8 cellular contexts compared by ENCODE assay signal in the genomic region with DNA sequence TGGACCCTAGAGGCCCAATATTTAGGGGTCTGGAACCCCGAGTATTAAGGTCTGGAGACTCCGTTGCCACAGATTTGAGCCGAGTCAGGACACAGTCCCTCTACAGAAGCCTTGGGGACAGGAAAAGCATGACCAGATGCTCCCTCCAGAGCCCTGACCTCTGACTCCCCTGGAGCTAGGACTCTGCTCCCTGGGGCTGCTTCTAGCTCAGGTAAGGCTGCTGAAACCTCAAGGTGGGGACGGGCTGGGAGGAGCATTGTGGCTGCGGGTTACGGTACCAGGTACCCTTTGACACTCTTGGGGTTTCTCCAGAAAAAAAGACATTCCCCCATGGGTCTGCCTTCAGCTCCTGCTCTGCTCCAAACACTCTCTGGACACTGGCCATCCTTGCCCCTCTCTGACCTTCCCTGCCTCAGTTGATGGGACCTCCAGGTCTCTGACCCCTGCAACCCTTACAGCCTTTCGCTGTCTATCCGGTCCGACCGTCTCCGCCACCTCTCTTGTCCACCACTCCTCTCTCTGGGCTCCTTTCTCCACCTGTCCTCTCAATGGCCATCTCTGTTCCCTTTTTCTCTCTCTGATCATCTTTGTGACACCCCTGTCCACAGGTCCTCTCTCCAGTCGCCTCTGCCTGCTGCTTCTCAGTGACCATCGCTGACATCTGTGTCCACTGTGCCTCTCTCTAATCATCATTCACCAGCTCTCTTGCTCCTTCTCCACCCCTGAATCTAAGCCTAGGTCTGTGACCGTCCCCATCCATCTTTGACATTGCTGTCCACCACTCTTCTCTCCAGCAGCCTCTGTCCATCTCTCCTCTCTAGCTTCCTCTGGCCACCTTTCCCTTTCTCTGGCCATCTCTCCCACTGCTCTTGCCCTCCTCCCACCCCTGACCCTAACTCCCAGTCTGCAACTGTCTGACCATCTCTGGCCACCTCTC. TPM values are rescaled to one million over a fixed set of nuclear protein-coding genes. Genes with fewer than 3 reads are reported as not detected.
DNase-seq lines count a peak whose midpoint lies in the region; ATAC-seq and TF ChIP-seq lines count a peak whose summit lies in the region.

No MANE protein-coding gene starts in this region.

- peaks cover 12% of the 10 kb centered on the region for H3K9me3 Mint-ChIP-seq in glutamatergic neuron (ENCODE audit: unreplicated experiment)

- H3K36me3 ChIP-seq in GM23248 (ENCODE audit: low read depth) = no peaks in the 10 kb centered on the region

- no peaks in the 10 kb centered on the region for H3K9me2 ChIP-seq in GM23248 (ENCODE audit: insufficient read depth)

- no peak overlapping the region for H2AFZ ChIP-seq in GM23248

- H3K4me2 ChIP-seq in GM23248 (ENCODE audit: unreplicated experiment) = peak overlapping the region; percentile 98

- TF ChIP-seq CTCF in glutamatergic neuron (IDR thresholded peaks at IDR 0.05; ENCODE audit: partially characterized antibody, unreplicated experiment) = no peak

- H3K27ac ChIP-seq in GM23248 = no peak overlapping the region

- no peaks in the 10 kb centered on the region for H3F3A ChIP-seq in GM23248 (ENCODE audit: insufficient read depth)

- DNase-seq in GM23248 (peak; percentile 18), T-helper 17 cell (no peak), glutamatergic neuron (no peak), skeletal muscle cell (ENCODE audit: low read depth) (no peak), GM19238 (ENCODE audit: insufficient read length, low spot score) (no peak), NCI-H187 treated with DMSO at 0.1 percent for 48 hours (lab: John Stamatoyannopoulos, UW) (no peak), SK-N-DZ (ENCODE audit: low spot score) (no peak)

- in situ Hi-C loops in GM23248 (cut with MboI) = no loop called here

- H3K4me3 ChIP-seq in GM23248 = peak overlapping the region; percentile 89
- H3K4me3 ChIP-seq in skeletal muscle cell (ENCODE audit: low read depth, low read length) = peak overlapping the region; percentile 58

- H4K20me1 ChIP-seq in GM23248 (ENCODE audit: insufficient read depth) = no peaks in the 10 kb centered on the region

- H3K27ac Mint-ChIP-seq in T-helper 17 cell (peak overlapping the region; percentile 87), glutamatergic neuron (ENCODE audit: unreplicated experiment) (peak overlapping the region; percentile 71)

- ATAC-seq in T-helper 17 cell = peak; percentile 61
- no peak for ATAC-seq in GM21717 (IDR thresholded peaks at IDR 0.05; ENCODE audit: unreplicated experiment)

- H3K9me3 ChIP-seq in GM23248 (ENCODE audit: low read depth) (no peaks in the 10 kb centered on the region), T-helper 17 cell (ENCODE audit: control insufficient read depth, low read length, poor library complexity, severe bottlenecking) (no peaks in the 10 kb centered on the region)

- H3K9ac ChIP-seq in GM23248 = peak overlapping the region; percentile 82

- no peaks in the 10 kb centered on the region for H3K27me3 ChIP-seq in GM23248 (replicated peaks; ENCODE audit: insufficient read depth)

- no peaks in the 10 kb centered on the region for H3K27me3 Mint-ChIP-seq in T-helper 17 cell
- H3K27me3 Mint-ChIP-seq in glutamatergic neuron (ENCODE audit: unreplicated experiment) = peaks cover 8% of the 10 kb centered on the region

- H3K36me3 Mint-ChIP-seq in T-helper 17 cell (ENCODE audit: low read depth) (peaks cover 22% of the 10 kb centered on the region), glutamatergic neuron (ENCODE audit: unreplicated experiment) (peaks cover 20% of the 10 kb centered on the region)

- H3K4me1 Mint-ChIP-seq in T-helper 17 cell (peaks cover 32% of the 10 kb centered on the region), glutamatergic neuron (ENCODE audit: low read depth, unreplicated experiment) (peaks cover 13% of the 10 kb centered on the region)

- H3K4me3 Mint-ChIP-seq in T-helper 17 cell (peak overlapping the region; percentile 100), glutamatergic neuron (ENCODE audit: unreplicated experiment) (peak overlapping the region; percentile 98)

- 46 to 50% methylated on average over 14 of the region's 14 CpGs for WGBS in GM23248 (ENCODE audit: low coverage in 1 of 2, low lambda C conversion rate in 2 of 2, missing lambda C conversion rate in 2 of 2), 2 experiments

- peaks cover 15% of the 10 kb centered on the region for H3K4me1 ChIP-seq in GM23248 (ENCODE audit: insufficient read depth)

- H3K79me2 ChIP-seq in GM23248 (ENCODE audit: insufficient read depth) = no peaks in the 10 kb centered on the region

RNA-seq across cellular contexts. Expression of gene LRFN3, which starts 1.4 kb away (rescaled TPM):
- total RNA-seq in GM23248 (2014; rRNA removed; shearing (Covaris generic)) = 5.3 and 9.4 TPM in 2 replicates
- polyA plus RNA-seq in GM23248 (2016; fragmentation: Nextera tagmentation; extraction: Ambion mirVana) = 7.1 and 7.5 TPM in 2 replicates
- total RNA-seq in T-helper 17 cell (1 to 10 TPM; 6.8 to 8.7 TPM), glutamatergic neuron (ENCODE audit: unreplicated experiment) (40.6 TPM)
- polyA plus RNA-seq in SK-N-DZ (2014; cell fraction: cytosol; rRNA removed) = 3.2 and 3.9 TPM in 2 replicates
- polyA plus RNA-seq in SK-N-DZ (2014; cell fraction: nucleus; rRNA removed) = 2.3 and 3.3 TPM in 2 replicates

RNA-seq across cellular contexts. Expression of gene TYROBP, which starts 29.5 kb away (rescaled TPM):
- not detected in 2 replicates for total RNA-seq in GM23248 (2014; rRNA removed; shearing (Covaris generic))
- polyA plus RNA-seq in GM23248 (2016; fragmentation: Nextera tagmentation; extraction: Ambion mirVana) = not detected in 2 replicates
- total RNA-seq in T-helper 17 cell (10 to 100 TPM in 1 of 2 donors, 1 to 10 TPM in 1; 5.9 to 16.7 TPM), glutamatergic neuron (ENCODE audit: unreplicated experiment) (not detected)
- polyA plus RNA-seq in SK-N-DZ (2014; cell fraction: cytosol; rRNA removed) = 0.57 TPM in 1 of 2 replicates, not detected in the other
- 1.5 TPM in 1 of 2 replicates, not detected in the other for polyA plus RNA-seq in SK-N-DZ (2014; cell fraction: nucleus; rRNA removed)

RNA-seq across cellular contexts. Expression of gene HCST, which starts 35.3 kb away (rescaled TPM):
- not detected in 2 replicates for total RNA-seq in GM23248 (2014; rRNA removed; shearing (Covaris generic))
- 9.1 and 11.3 TPM in 2 replicates for polyA plus RNA-seq in GM23248 (2016; fragmentation: Nextera tagmentation; extraction: Ambion mirVana)
- total RNA-seq in T-helper 17 cell (10 to 100 TPM; 63.0 to 73.7 TPM), glutamatergic neuron (ENCODE audit: unreplicated experiment) (not detected)
- polyA plus RNA-seq in SK-N-DZ (2014; cell fraction: cytosol; rRNA removed) = not detected in 2 replicates
- not detected in 2 replicates for polyA plus RNA-seq in SK-N-DZ (2014; cell fraction: nucleus; rRNA removed)

RNA-seq across cellular contexts. Expression of gene NFKBID, which starts 37.3 kb away (rescaled TPM):
- 5.0 and 7.6 TPM in 2 replicates for total RNA-seq in GM23248 (2014; rRNA removed; shearing (Covaris generic))
- 3.9 and 7.1 TPM in 2 replicates for polyA plus RNA-seq in GM23248 (2016; fragmentation: Nextera tagmentation; extraction: Ambion mirVana)
- total RNA-seq in T-helper 17 cell (100 to 1,000 TPM; 128 to 140 TPM), glutamatergic neuron (ENCODE audit: unreplicated experiment) (7.6 TPM)
- polyA plus RNA-seq in SK-N-DZ (2014; cell fraction: cytosol; rRNA removed) = 1.8 and 2.4 TPM in 2 replicates
- polyA plus RNA-seq in SK-N-DZ (2014; cell fraction: nucleus; rRNA removed) = 13.3 and 33.4 TPM in 2 replicates

RNA-seq across cellular contexts. Expression of gene SDHAF1, which starts 57.4 kb away (rescaled TPM):
- total RNA-seq in GM23248 (2014; rRNA removed; shearing (Covaris generic)) = 38.3 and 49.7 TPM in 2 replicates
- polyA plus RNA-seq in GM23248 (2016; fragmentation: Nextera tagmentation; extraction: Ambion mirVana) = 17.2 and 20.3 TPM in 2 replicates
- total RNA-seq in T-helper 17 cell (1 to 10 TPM; 6.2 to 6.9 TPM), glutamatergic neuron (ENCODE audit: unreplicated experiment) (17.7 TPM)
- polyA plus RNA-seq in SK-N-DZ (2014; cell fraction: cytosol; rRNA removed) = 74.6 and 93.5 TPM in 2 replicates
- polyA plus RNA-seq in SK-N-DZ (2014; cell fraction: nucleus; rRNA removed) = 52.2 and 66.7 TPM in 2 replicates

Comparison
In these comparisons a context has a peak if more than half of its experiments do, and no peak if none do; other contexts are left out.
1. RNA of gene HCST, which starts 35.3 kb away (total RNA-seq): 63.0 to 73.7 TPM in T-helper 17 cell; not detected in glutamatergic neuron (single experiment) and not detected in GM23248; every median in the first group is over 10 times any median in the second.